In genomic region chr16:87383522-87384161, GRCh38 we compare ENCODE assay signal across 8 cellular contexts. TPM values are rescaled to one million over a fixed set of nuclear protein-coding genes. Genes with fewer than 3 reads are reported as not detected.
DNase-seq lines count a peak whose midpoint lies in the region; ATAC-seq, FAIRE-seq and TF ChIP-seq lines count a peak whose summit lies in the region.

TSS of gene FBXO31 (minus strand) at chr16:87383776. CDS start at chr16:87383744, 32 bp downstream.

- H3K9ac ChIP-seq in astrocyte (ENCODE audit: low read length): peak within 1 kb of the TSS; percentile 85

- H3K36me3 Mint-ChIP-seq in astrocyte (ENCODE audit: low read depth, unreplicated experiment): peaks cover 4% of the 10 kb centered on the region

- H3K27ac ChIP-seq in astrocyte (ENCODE audit: low read depth, low read length) (peak within 1 kb of the TSS; percentile 74), hepatocyte (peak within 1 kb of the TSS; percentile 89)

- TF ChIP-seq CTCF in GM12875 (IDR thresholded peaks at IDR 0.05; ENCODE audit: borderline replicate concordance, insufficient read depth, low read depth, low read length): no peak
- TF ChIP-seq CTCF in astrocyte (IDR thresholded peaks at IDR 0.05; ENCODE audit: insufficient read depth, low read depth, low read length): no peak
- TF ChIP-seq CTCF in hepatocyte (IDR thresholded peaks at IDR 0.05; ENCODE audit: poor library complexity): no peak
- TF ChIP-seq CTCF in retinal pigment epithelial cell (conservative IDR thresholded peaks at IDR 0.05; ENCODE audit: low read depth, low read length): no peak

- H3K9me3 ChIP-seq in astrocyte (ENCODE audit: insufficient read depth, low read depth, low read length) (no peaks in the 10 kb centered on the region), hepatocyte (ENCODE audit: low read depth) (no peaks in the 10 kb centered on the region)

- H3K27me3 Mint-ChIP-seq in astrocyte (ENCODE audit: low read depth, unreplicated experiment): no peaks in the 10 kb centered on the region

- FAIRE-seq in astrocyte (lab: Jason Lieb, UNC): no peak

- H2AFZ ChIP-seq in astrocyte (ENCODE audit: low read depth, low read length) (peak within 1 kb of the TSS; percentile 88), hepatocyte (peak within 1 kb of the TSS; percentile 91)

- peak within 1 kb of the TSS; percentile 87 for H3K4me3 Mint-ChIP-seq in astrocyte (ENCODE audit: unreplicated experiment)

- ATAC-seq in HG02678 (IDR thresholded peaks at IDR 0.05; ENCODE audit: unreplicated experiment): peak; percentile 50

- H3K9me2 ChIP-seq in hepatocyte (replicated peaks; ENCODE audit: insufficient read depth): no peaks in the 10 kb centered on the region

- H3K4me1 ChIP-seq in astrocyte (ENCODE audit: insufficient read depth, low read length) (peaks cover 31% of the 10 kb centered on the region), hepatocyte (ENCODE audit: insufficient read depth) (peaks cover 30% of the 10 kb centered on the region)

- H3K4me2 ChIP-seq in astrocyte (ENCODE audit: low read length): peak within 1 kb of the TSS; percentile 96
- H3K4me2 ChIP-seq in hepatocyte: peak within 1 kb of the TSS; percentile 96

- peaks cover 37% of the 10 kb centered on the region for H3K4me1 Mint-ChIP-seq in astrocyte (ENCODE audit: low read depth, unreplicated experiment)

- DNase-seq in NCI-H1417 treated with DMSO at 0.1 percent for 48 hours (lab: John Stamatoyannopoulos, UW) (peak; percentile 60), T-helper 22 cell (ENCODE audit: low read depth) (peak; percentile 80), astrocyte (ENCODE audit: low read depth) (peak; percentile 80), hepatocyte (ENCODE audit: low spot score) (peak; percentile 94), retinal pigment epithelial cell (ENCODE audit: low read depth) (peak; percentile 62), GM19240 (ENCODE audit: insufficient read length, low spot score) (no peak)

- peaks cover 36% of the 10 kb centered on the region for H4K20me1 ChIP-seq in astrocyte (ENCODE audit: insufficient read depth, low read length)
- peaks cover 22% of the 10 kb centered on the region for H4K20me1 ChIP-seq in hepatocyte (ENCODE audit: insufficient read depth, poor library complexity, severe bottlenecking)

- WGBS in hepatocyte (ENCODE audit: low lambda C conversion rate, missing lambda C conversion rate): 1% methylated on average over 23 of the region's 90 CpGs

- H3K4me3 ChIP-seq in GM12875 (ENCODE audit: low read depth, low read length) (peak within 1 kb of the TSS; percentile 68), astrocyte (ENCODE audit: insufficient read depth, low read depth, low read length) (peak within 1 kb of the TSS; percentile 72), hepatocyte (peak within 1 kb of the TSS; percentile 81), retinal pigment epithelial cell (ENCODE audit: low read length) (peak within 1 kb of the TSS; percentile 76)

- peak within 1 kb of the TSS; percentile 80 for H3K27ac Mint-ChIP-seq in astrocyte (ENCODE audit: unreplicated experiment)

- H3K79me2 ChIP-seq in astrocyte (ENCODE audit: insufficient read depth, low read length): peaks cover 43% of the 10 kb centered on the region
- H3K79me2 ChIP-seq in hepatocyte: peaks cover 41% of the 10 kb centered on the region

- H3K27me3 ChIP-seq in astrocyte (ENCODE audit: insufficient read depth, low read length) (no peaks in the 10 kb centered on the region), hepatocyte (no peaks in the 10 kb centered on the region)

- H3K9me3 Mint-ChIP-seq in astrocyte (ENCODE audit: unreplicated experiment): no peaks in the 10 kb centered on the region

- H3K36me3 ChIP-seq in astrocyte (ENCODE audit: insufficient read depth, low read length): no peaks in the 10 kb centered on the region
- H3K36me3 ChIP-seq in hepatocyte (replicated peaks; ENCODE audit: insufficient read depth, low read depth): no peaks in the 10 kb centered on the region

RNA-seq across cellular contexts. Expression of gene FBXO31, which starts in this region (rescaled TPM):
- total RNA-seq in astrocyte (33.4 and 34.9 TPM in 2 replicates), hepatocyte (11.0 and 16.5 TPM in 2 replicates)
- polyA plus RNA-seq in hepatocyte: 25.3 and 28.9 TPM in 2 replicates
